16 cellular contexts compared by ENCODE assay signal in the genomic region with DNA sequence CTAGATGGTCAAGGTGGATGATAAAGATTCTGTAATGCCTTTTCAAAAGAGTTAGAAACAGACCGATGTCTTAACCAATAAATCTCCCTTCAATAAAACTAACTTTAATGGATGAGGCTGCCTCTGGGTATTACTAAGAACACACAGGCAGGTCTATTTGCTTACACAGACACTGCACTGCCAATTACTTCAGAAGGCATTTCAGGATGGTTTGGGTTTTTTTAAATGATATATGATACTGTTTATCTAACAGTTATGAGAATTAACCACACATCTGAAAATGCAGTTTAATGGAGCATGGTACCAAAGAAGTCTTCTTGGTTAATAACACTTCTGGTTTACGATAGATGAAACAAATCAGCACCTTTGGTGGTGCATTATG.
DNase-seq lines count a peak whose midpoint lies in the region; TF ChIP-seq lines count a peak whose summit lies in the region.
"Had no signal": no experiment of that assay in that cellular context is flagged by ENCODE, and none has a peak within 500 bp of the region (broad histone marks: within the 10 kb centered on the region; RNA-seq: fewer than 3 reads in every experiment).

No MANE protein-coding gene starts in this region.

- H3K27me3 Mint-ChIP-seq in nephron progenitor cell (ENCODE audit: low read depth, poor library complexity): no peaks in the 10 kb centered on the region
- H3K27me3 Mint-ChIP-seq: naive thymus-derived CD8-positive, alpha-beta T cell had no signal

- peak overlapping the region; percentile 74 for H3K27ac Mint-ChIP-seq in nephron progenitor cell
- H3K27ac Mint-ChIP-seq: naive thymus-derived CD8-positive, alpha-beta T cell had no signal

- TF ChIP-seq CTCF in nephron progenitor cell (IDR thresholded peaks at IDR 0.05): no peak

- peaks cover 21% of the 10 kb centered on the region for H3K9me3 Mint-ChIP-seq in nephron progenitor cell

- no peak overlapping the region for H3K4me3 Mint-ChIP-seq in nephron progenitor cell
- H3K4me3 Mint-ChIP-seq: naive thymus-derived CD8-positive, alpha-beta T cell had no signal

- H3K4me1 Mint-ChIP-seq in nephron progenitor cell: peaks cover 36% of the 10 kb centered on the region
- H3K4me1 Mint-ChIP-seq: naive thymus-derived CD8-positive, alpha-beta T cell had no signal

- DNase-seq in DMS53 (lab: John Stamatoyannopoulos, UW) (peak; percentile 18), DMS53 treated with DMSO at 0.1 percent for 48 hours (lab: John Stamatoyannopoulos, UW; ENCODE audit: unreplicated experiment) (no peak), NCI-H146 (lab: John Stamatoyannopoulos, UW) (peak; percentile 84), SK-N-DZ (ENCODE audit: low spot score) (peak; percentile 58), nephron progenitor cell (no peak), NCI-H82 treated with DMSO at 0.1 percent for 48 hours (lab: John Stamatoyannopoulos, UW; ENCODE audit: unreplicated experiment) (no peak), 8988T (no peak), NCI-H774 (lab: John Stamatoyannopoulos, UW) (no peak)
- DNase-seq: activated CD4-positive, CD25-positive, alpha-beta regulatory T cell treated with anti-CD3 and anti-CD28 coated beads, Interleukin-2, amount 50 U/mL, for 72 hours; activated CD8-positive, alpha-beta memory T cell treated with anti-CD3 and anti-CD28 coated beads, Interleukin-2, amount 50 U/mL, for 4 hours; DMS79; mammary epithelial cell; naive thymus-derived CD8-positive, alpha-beta T cell; NK-92 treated with Interleukin-12 subunit alpha and Interleukin-12 subunit beta, amount 100 ng/mL, for 24 hours; stimulated activated CD4-positive, alpha-beta T cell treated with anti-CD3 and anti-CD28 coated beads, Interleukin-12 subunit alpha, Interleukin-12 subunit beta, amount 100 ng/mL, for 4 hours; stimulated activated naive CD4-positive, alpha-beta T cell had no signal

- peaks cover 12% of the 10 kb centered on the region for H3K36me3 Mint-ChIP-seq in nephron progenitor cell (ENCODE audit: low read depth)
- H3K36me3 Mint-ChIP-seq: naive thymus-derived CD8-positive, alpha-beta T cell had no signal

Comparison
In these comparisons a context has a peak if more than half of its experiments do, and no peak if none do; other contexts are left out.
1. DNase-seq: peak in DMS53 (single experiment), NCI-H146 (single experiment) and SK-N-DZ (single experiment); none in DMS53 treated with DMSO at 0.1 percent for 48 hours (single experiment), nephron progenitor cell (single experiment), NCI-H82 treated with DMSO at 0.1 percent for 48 hours (single experiment), 8988T (single experiment) and NCI-H774 (single experiment).